In genomic region chr5:59099995-59100345, GRCh38 we compare ENCODE assay signal across 15 cellular contexts.
DNase-seq lines count a peak whose midpoint lies in the region; ATAC-seq lines count a peak whose summit lies in the region.
"Had no signal": no experiment of that assay in that cellular context is flagged by ENCODE, and none has a peak within 500 bp of the region (broad histone marks: within the 10 kb centered on the region; RNA-seq: fewer than 3 reads in every experiment).

No MANE protein-coding gene starts in this region.

- no peaks in the 10 kb centered on the region for H3K36me3 Mint-ChIP-seq in activated naive CD8-positive, alpha-beta T cell
- H3K36me3 Mint-ChIP-seq in activated naive CD8-positive, alpha-beta T cell treated with anti-CD3 and anti-CD28 coated beads for 36 hours: peaks cover 3% of the 10 kb centered on the region
- peaks cover 19% of the 10 kb centered on the region for H3K36me3 Mint-ChIP-seq in activated CD4-positive, alpha-beta memory T cell treated with anti-CD3 and anti-CD28 coated beads, Interleukin-2, amount 10 ng/mL, durations not matched to agents 7 days and 5 days (ENCODE audit: low read depth)
- H3K36me3 Mint-ChIP-seq in immature natural killer cell: peaks cover 0 to 7% (median 0%) of the 10 kb centered on the region in 3 donors

- no peak for DNase-seq in activated naive CD8-positive, alpha-beta T cell treated with anti-CD3 and anti-CD28 coated beads for 36 hours
- no peak for DNase-seq in activated CD4-positive, alpha-beta memory T cell treated with anti-CD3 and anti-CD28 coated beads, Interleukin-2, amount 10 ng/mL, durations not matched to agents 7 days and 5 days
- DNase-seq in immature natural killer cell: no peak
- no peak for DNase-seq in central memory CD4-positive, alpha-beta T cell
- DNase-seq: aorta; midbrain; NCI-H1436; NCI-H748 treated with DMSO at 0.1 percent for 48 hours; SK-N-SH; stimulated activated naive CD4-positive, alpha-beta T cell; upper lobe of right lung had no signal

- H3K27ac Mint-ChIP-seq in activated naive CD8-positive, alpha-beta T cell: peak overlapping the region; percentile 11
- no peak overlapping the region for H3K27ac Mint-ChIP-seq in activated naive CD8-positive, alpha-beta T cell treated with anti-CD3 and anti-CD28 coated beads for 36 hours
- H3K27ac Mint-ChIP-seq in activated CD4-positive, alpha-beta memory T cell treated with anti-CD3 and anti-CD28 coated beads, Interleukin-2, amount 10 ng/mL, durations not matched to agents 7 days and 5 days: peak overlapping the region; percentile 88
- H3K27ac Mint-ChIP-seq in immature natural killer cell: peak overlapping the region; percentile 92 to 97 (median 94)

- peaks cover 33% of the 10 kb centered on the region for H3K4me1 Mint-ChIP-seq in activated naive CD8-positive, alpha-beta T cell (ENCODE audit: low read depth)
- peaks cover 32% of the 10 kb centered on the region for H3K4me1 Mint-ChIP-seq in activated naive CD8-positive, alpha-beta T cell treated with anti-CD3 and anti-CD28 coated beads for 36 hours
- H3K4me1 Mint-ChIP-seq in activated CD4-positive, alpha-beta memory T cell treated with anti-CD3 and anti-CD28 coated beads, Interleukin-2, amount 10 ng/mL, durations not matched to agents 7 days and 5 days: peaks cover 78% of the 10 kb centered on the region
- peaks cover 38 to 53% of the 10 kb centered on the region in 2 donors for H3K4me1 Mint-ChIP-seq in immature natural killer cell

- ATAC-seq in HG02973 (IDR thresholded peaks at IDR 0.05; ENCODE audit: unreplicated experiment) (no peak), HG02571 (IDR thresholded peaks at IDR 0.05; ENCODE audit: unreplicated experiment) (no peak), GM18861 (IDR thresholded peaks at IDR 0.05; ENCODE audit: unreplicated experiment) (no peak)

- peak overlapping the region; percentile 11 for H3K4me3 Mint-ChIP-seq in activated naive CD8-positive, alpha-beta T cell
- H3K4me3 Mint-ChIP-seq in activated naive CD8-positive, alpha-beta T cell treated with anti-CD3 and anti-CD28 coated beads for 36 hours: no peak overlapping the region
- H3K4me3 Mint-ChIP-seq in activated CD4-positive, alpha-beta memory T cell treated with anti-CD3 and anti-CD28 coated beads, Interleukin-2, amount 10 ng/mL, durations not matched to agents 7 days and 5 days: peak overlapping the region; percentile 51
- peak overlapping the region; percentile 57 to 67 (median 65) for H3K4me3 Mint-ChIP-seq in immature natural killer cell

- POLR2A ChIA-PET in activated CD4-positive, alpha-beta memory T cell treated with anti-CD3 and anti-CD28 coated beads, Interleukin-2, amount 10 ng/mL, durations not matched to agents 7 days and 5 days (lab: Charles Lee): interaction anchor here (1.1 to 4.0 kb wide), 8 partner anchors 10 to 73 kb away, joined by 3 to 56 read pairs (median 16); no protein-coding TSS in a partner anchor

- CTCF ChIA-PET in activated CD4-positive, alpha-beta memory T cell treated with anti-CD3 and anti-CD28 coated beads, Interleukin-2, amount 10 ng/mL, durations not matched to agents 7 days and 5 days (lab: Charles Lee): interaction anchor here (0.8 to 2.7 kb wide), 4 partner anchors 23 to 58 kb away, joined by 3 to 12 read pairs (median 4); no protein-coding TSS in a partner anchor

- no peaks in the 10 kb centered on the region for H3K27me3 Mint-ChIP-seq in activated naive CD8-positive, alpha-beta T cell
- no peaks in the 10 kb centered on the region for H3K27me3 Mint-ChIP-seq in activated naive CD8-positive, alpha-beta T cell treated with anti-CD3 and anti-CD28 coated beads for 36 hours
- H3K27me3 Mint-ChIP-seq in activated CD4-positive, alpha-beta memory T cell treated with anti-CD3 and anti-CD28 coated beads, Interleukin-2, amount 10 ng/mL, durations not matched to agents 7 days and 5 days: peaks cover 2% of the 10 kb centered on the region
- H3K27me3 Mint-ChIP-seq in immature natural killer cell (ENCODE audit: low read depth in 3 of 3): peaks cover 0 to 14% (median 8%) of the 10 kb centered on the region in 3 donors

- no peaks in the 10 kb centered on the region for H3K9me3 Mint-ChIP-seq in activated naive CD8-positive, alpha-beta T cell (ENCODE audit: low read depth)
- H3K9me3 Mint-ChIP-seq in activated naive CD8-positive, alpha-beta T cell treated with anti-CD3 and anti-CD28 coated beads for 36 hours: peaks cover 9% of the 10 kb centered on the region
- peaks cover 10% of the 10 kb centered on the region for H3K9me3 Mint-ChIP-seq in activated CD4-positive, alpha-beta memory T cell treated with anti-CD3 and anti-CD28 coated beads, Interleukin-2, amount 10 ng/mL, durations not matched to agents 7 days and 5 days
- H3K9me3 Mint-ChIP-seq in immature natural killer cell: no peaks in the 10 kb centered on the region
